ENCODE assay signal across 1 cellular context in genomic region chr1:153614906-153615305, GRCh38.
TF ChIP-seq lines count a peak whose summit lies in the region.

No MANE protein-coding gene starts in this region.

TF ChIP-seq in SK-N-SH, 30 proteins besides CTCF, POLR2A, EP300 and RAD21:
- TF ChIP-seq MXI1 (IDR thresholded peaks at IDR 0.05; ENCODE audit: low read depth, low read length): no peak
- TF ChIP-seq MAX (IDR thresholded peaks at IDR 0.05; ENCODE audit: low read depth): no peak
- no peak for TF ChIP-seq GATA2 (CRISPR knock-in tag; IDR thresholded peaks at IDR 0.05)
- no peak for TF ChIP-seq PBX3 (IDR thresholded peaks at IDR 0.05)
- no peak for TF ChIP-seq IRF3 (IDR thresholded peaks at IDR 0.05; ENCODE audit: low read depth, low read length)
- TF ChIP-seq USF2 (IDR thresholded peaks at IDR 0.05; ENCODE audit: borderline replicate concordance, low read depth, low read length): no peak
- no peak for TF ChIP-seq MEF2A (IDR thresholded peaks at IDR 0.05; ENCODE audit: borderline replicate concordance, low read depth)
- TF ChIP-seq NFIC (IDR thresholded peaks at IDR 0.05; ENCODE audit: borderline replicate concordance): no peak
- no peak for TF ChIP-seq FOXJ3 (CRISPR knock-in tag; IDR thresholded peaks at IDR 0.05)
- no peak for TF ChIP-seq RXRA (IDR thresholded peaks at IDR 0.05; ENCODE audit: borderline replicate concordance, low read depth)
- TF ChIP-seq SIN3A (IDR thresholded peaks at IDR 0.05; ENCODE audit: borderline replicate concordance, low read depth, low read length): no peak
- TF ChIP-seq JUND (IDR thresholded peaks at IDR 0.05): no peak
- no peak for TF ChIP-seq TEAD4 (IDR thresholded peaks at IDR 0.05; ENCODE audit: borderline replicate concordance, insufficient read depth)
- TF ChIP-seq CHD2 (IDR thresholded peaks at IDR 0.05; ENCODE audit: low read length, partially characterized antibody): no peak
- no peak for TF ChIP-seq EZH2phosphoT487 (IDR thresholded peaks at IDR 0.05; ENCODE audit: borderline replicate concordance, low read depth)
- TF ChIP-seq RCOR1 (IDR thresholded peaks at IDR 0.05; ENCODE audit: low read length): no peak
- TF ChIP-seq FOXM1 (IDR thresholded peaks at IDR 0.05; ENCODE audit: low read depth): no peak
